ENCODE assay signal across 25 cellular contexts in the genomic region with DNA sequence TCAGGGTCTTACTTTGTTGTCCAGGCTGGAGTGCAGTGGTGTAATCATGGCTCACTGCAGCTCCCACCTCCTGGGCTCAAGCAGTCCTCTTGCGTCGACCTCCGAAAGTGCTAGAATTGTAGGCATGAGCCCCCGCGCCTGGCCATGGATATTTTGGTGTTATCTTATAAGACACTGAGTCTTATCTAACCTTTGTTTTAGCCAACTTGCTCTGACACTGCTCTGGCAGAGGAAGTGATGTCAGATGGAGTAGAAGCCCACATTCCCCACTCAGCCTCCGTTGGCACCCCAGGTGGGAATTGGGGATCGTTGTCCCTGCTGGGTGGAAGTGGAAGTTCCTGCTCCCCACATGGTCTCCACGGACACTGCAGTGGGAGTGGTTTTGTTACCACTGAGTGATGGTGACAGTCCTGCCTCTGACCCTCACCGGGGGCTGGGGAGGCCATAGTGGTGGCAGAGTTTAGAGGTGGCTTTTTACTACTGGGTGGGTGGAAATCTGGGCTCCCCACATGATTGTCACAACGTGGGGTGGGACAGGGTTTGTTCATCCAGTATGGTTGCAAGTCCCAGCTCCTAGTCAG.
"Had no signal": no experiment of that assay in that cellular context is flagged by ENCODE, and none has a peak within 500 bp of the region (broad histone marks: within the 10 kb centered on the region; RNA-seq: fewer than 3 reads in every experiment).

No MANE protein-coding gene starts in this region.

- H3K4me1 ChIP-seq: esophagus muscularis mucosa, gastrocnemius medialis, heart right ventricle, neural progenitor cell, pancreas, psoas muscle, right lobe of liver, tibial artery, upper lobe of left lung, vagina had no signal

- ATAC-seq: gastrocnemius medialis; left lobe of liver; natural killer cell; pancreas; psoas muscle; right lobe of liver; stimulated activated memory B cell treated with anti-CD40 and anti-IgM and Interleukin-4, amounts not matched to agents 10 μg/mL and 1 μg/mL and 100 μg/mL, for 72 hours had no signal

- H3K27ac Mint-ChIP-seq: mesothelial cell of epicardium; neural progenitor cell; stimulated activated memory B cell treated with anti-CD40 and anti-IgM and Interleukin-4, amounts not matched to agents 10 μg/mL and 1 μg/mL and 100 μg/mL, for 72 hours; stimulated activated naive CD8-positive, alpha-beta T cell treated with anti-CD3 and anti-CD28 coated beads, Interleukin-15, Interleukin-2, amounts not matched to agents 100 ng/mL and 50 ng/mL, for 24 hours had no signal

- H3K4me3 ChIP-seq: esophagus muscularis mucosa, gastrocnemius medialis, heart right ventricle, neural progenitor cell, pancreas, psoas muscle, right lobe of liver, tibial artery, upper lobe of left lung, vagina had no signal

- H3K4me3 Mint-ChIP-seq: mesothelial cell of epicardium; natural killer cell; neural progenitor cell; stimulated activated memory B cell treated with anti-CD40 and anti-IgM and Interleukin-4, amounts not matched to agents 10 μg/mL and 1 μg/mL and 100 μg/mL, for 72 hours; stimulated activated naive CD8-positive, alpha-beta T cell treated with anti-CD3 and anti-CD28 coated beads, Interleukin-15, Interleukin-2, amounts not matched to agents 100 ng/mL and 50 ng/mL, for 24 hours had no signal

- H3K9me3 ChIP-seq: esophagus muscularis mucosa, gastrocnemius medialis, heart right ventricle, pancreas, psoas muscle, right lobe of liver, tibial artery, upper lobe of left lung, vagina had no signal

- H3K27me3 ChIP-seq: esophagus muscularis mucosa, gastrocnemius medialis, heart right ventricle, neural progenitor cell, pancreas, right lobe of liver, tibial artery, upper lobe of left lung, vagina had no signal

- H2AFZ ChIP-seq: neural progenitor cell had no signal

- H3K9me3 Mint-ChIP-seq: natural killer cell; stimulated activated memory B cell treated with anti-CD40 and anti-IgM and Interleukin-4, amounts not matched to agents 10 μg/mL and 1 μg/mL and 100 μg/mL, for 72 hours; stimulated activated naive CD8-positive, alpha-beta T cell treated with anti-CD3 and anti-CD28 coated beads, Interleukin-15, Interleukin-2, amounts not matched to agents 100 ng/mL and 50 ng/mL, for 24 hours had no signal

- H3K36me3 Mint-ChIP-seq: natural killer cell had no signal

- H3K4me1 Mint-ChIP-seq: mesothelial cell of epicardium, neural progenitor cell had no signal

- H3K27ac ChIP-seq: epithelial cell of prostate, esophagus muscularis mucosa, gastrocnemius medialis, heart right ventricle, neural progenitor cell, pancreas, psoas muscle, right lobe of liver, tibial artery, upper lobe of left lung, vagina had no signal

- DNase-seq: cortex of kidney; effector memory CD4-positive, alpha-beta T cell; gastrocnemius medialis; heart right ventricle; hypothalamus; islet precursor cell; mammary epithelial cell; natural killer cell; nucleus accumbens; pancreas; psoas muscle; retina; right lobe of liver; stimulated activated CD4-positive, alpha-beta T cell treated with anti-CD3 and anti-CD28 coated beads, Interleukin-4, amount 100 ng/mL, for 1 hour; stimulated activated CD8-positive, alpha-beta memory T cell treated with anti-CD3 and anti-CD28 coated beads, Interleukin-4, amount 100 ng/mL, for 48 hours; tibial artery; upper lobe of left lung had no signal

- H3K4me2 ChIP-seq: neural progenitor cell had no signal

- H3K27me3 Mint-ChIP-seq: stimulated activated memory B cell treated with anti-CD40 and anti-IgM and Interleukin-4, amounts not matched to agents 10 μg/mL and 1 μg/mL and 100 μg/mL, for 72 hours; stimulated activated naive CD8-positive, alpha-beta T cell treated with anti-CD3 and anti-CD28 coated beads, Interleukin-15, Interleukin-2, amounts not matched to agents 100 ng/mL and 50 ng/mL, for 24 hours had no signal

- H3K36me3 ChIP-seq: pancreas had no signal
